ENCODE assay signal across 8 cellular contexts in genomic region chr12:54723653-54724256, GRCh38.
DNase-seq lines count a peak whose midpoint lies in the region; ATAC-seq and TF ChIP-seq lines count a peak whose summit lies in the region.

No MANE protein-coding gene starts in this region.

- TF ChIP-seq CTCF in AG04450 (IDR thresholded peaks at IDR 0.05; ENCODE audit: low read depth, low read length) (peak; percentile 67), GM10266 (IDR thresholded peaks at IDR 0.05; ENCODE audit: control insufficient read depth, insufficient read depth, low read depth, missing control alignments) (peak; percentile 61), HL-60 (IDR thresholded peaks at IDR 0.05; ENCODE audit: insufficient read depth, low read length) (peak; percentile 32), ovary (IDR thresholded peaks at IDR 0.05) (no peak)

- no peak for ATAC-seq in HG03095 (IDR thresholded peaks at IDR 0.05; ENCODE audit: unreplicated experiment)
- no peak for ATAC-seq in GM21367 (IDR thresholded peaks at IDR 0.05; ENCODE audit: unreplicated experiment)

- intact Hi-C loops in ovary (cut with DNase I), result no loop called here

- TF ChIP-seq EP300 in ovary (IDR thresholded peaks at IDR 0.05), result no peak

- no peak overlapping the region for H3K4me3 ChIP-seq in AG04450 (ENCODE audit: low read depth, low read length)
- H3K4me3 ChIP-seq in HL-60 (replicated peaks; ENCODE audit: insufficient read depth, low read length), result no peak overlapping the region
- no peak overlapping the region for H3K4me3 ChIP-seq in ovary

- WGBS in ovary, 3 donors, result 44 to 54% (median 51%) methylated on average over 2 of the region's 2 CpGs

- H3K27ac ChIP-seq in AG04450 (ENCODE audit: low read depth, low read length) (no peak overlapping the region), HL-60 (replicated peaks) (no peak overlapping the region), ovary (no peak overlapping the region)

- no peak for TF ChIP-seq POLR2A in ovary (IDR thresholded peaks at IDR 0.05)

- CTCF ChIA-PET in AG04450 (lab: Charles Lee), result interaction anchor here (0.6 to 1.9 kb wide), 7 partner anchors 11 to 348 kb away, joined by 3 to 16 read pairs (median 4); partner anchors contain the start of gene MUCL1

- H3K27me3 ChIP-seq in AG04450 (ENCODE audit: control insufficient read depth, insufficient read depth, low read length), result no peaks in the 10 kb centered on the region
- peaks cover 3% of the 10 kb centered on the region for H3K27me3 ChIP-seq in HL-60 (ENCODE audit: insufficient read depth, poor library complexity, severe bottlenecking)
- H3K27me3 ChIP-seq in ovary, result no peaks in the 10 kb centered on the region

- no peak for DNase-seq in AG04450 (ENCODE audit: low read depth, low spot score)
- DNase-seq in GM10266 (ENCODE audit: extremely low spot score), result no peak
- peak in 1 of 2 experiments; percentile 19 for DNase-seq in HL-60 (ENCODE audit: low read depth in 1 of 2, low spot score in 1 of 2)
- peak; percentile 13 for DNase-seq in activated CD4-positive, alpha-beta T cell treated with anti-CD3 and anti-CD28 coated beads, Interleukin-2, amount 50 U/mL, for 1 hour
- DNase-seq in left kidney (ENCODE audit: low read depth, low spot score), result peak; percentile 50
- no peak for DNase-seq in ovary

- no peaks in the 10 kb centered on the region for H3K36me3 ChIP-seq in ovary

- H3K9me3 ChIP-seq in AG04450 (ENCODE audit: control insufficient read depth, insufficient read depth, low read length) (no peaks in the 10 kb centered on the region), ovary (no peaks in the 10 kb centered on the region)

- POLR2A ChIA-PET in AG04450 (lab: Yijun Ruan, JAX), result no interaction called here

- no peaks in the 10 kb centered on the region for H3K4me1 ChIP-seq in ovary (ENCODE audit: insufficient read depth)

Comparison
In these comparisons a context has a peak if more than half of its experiments do, and no peak if none do; other contexts are left out.
1. DNase-seq: peak in activated CD4-positive, alpha-beta T cell treated with anti-CD3 and anti-CD28 coated beads, Interleukin-2, amount 50 U/mL, for 1 hour (single experiment) and left kidney (single experiment); none in AG04450 (single experiment), GM10266 (single experiment) and ovary (0 of 5).
2. CTCF ChIP-seq: peak in AG04450 (single experiment), GM10266 (single experiment) and HL-60 (single experiment); none in ovary (0 of 3).